Comparison of ENCODE assay signal across 8 cellular contexts in the genomic region with DNA sequence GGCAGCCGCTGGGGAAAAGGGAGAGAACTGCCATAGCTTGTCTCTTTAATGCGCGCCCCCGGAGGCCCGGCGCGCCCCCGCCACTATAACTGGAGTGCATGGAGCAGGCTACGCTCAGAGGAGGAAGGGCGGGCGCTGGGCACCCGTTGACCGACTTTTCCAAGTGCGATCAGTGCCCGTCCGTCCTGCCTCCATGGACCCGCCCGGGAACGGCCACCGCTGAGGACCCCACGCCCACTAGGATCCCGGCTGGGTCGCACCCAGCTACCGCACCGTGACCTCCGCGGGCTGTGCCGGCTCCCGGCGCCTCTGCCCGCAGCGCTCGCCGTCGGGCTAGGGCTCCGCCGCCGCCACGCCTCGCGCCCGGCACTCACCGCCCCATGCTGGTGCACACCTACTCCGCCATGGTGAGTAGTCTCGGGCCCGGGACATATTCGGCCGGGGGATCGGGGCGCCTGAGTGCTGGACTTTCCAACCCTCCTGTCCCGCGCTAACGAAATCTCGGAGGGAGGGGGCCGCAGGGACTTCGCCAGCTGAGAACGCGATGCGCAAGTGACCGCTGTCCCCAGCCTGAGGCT. TPM values are rescaled to one million over a fixed set of nuclear protein-coding genes. Genes with fewer than 3 reads are reported as not detected.
DNase-seq lines count a peak whose midpoint lies in the region; ATAC-seq, FAIRE-seq and TF ChIP-seq lines count a peak whose summit lies in the region.

A gene (plus strand): TSS at position 117 of the 578 bp plus-strand sequence. CDS start 264 bp downstream, at position 381.

- DNase-seq in D721Med (ENCODE audit: insufficient read length, low spot score) (peak; percentile 72), NCI-H526 (lab: John Stamatoyannopoulos, UW) (peak; percentile 35 to 89), endodermal cell (peak; percentile 83), lung (ENCODE audit: low spot score) (peak; percentile 62), NCI-H524 treated with DMSO at 0.1 percent for 48 hours (lab: John Stamatoyannopoulos, UW) (no peak), ovary (no peak)
- no peak for DNase-seq in stimulated activated naive CD8-positive, alpha-beta T cell treated with anti-CD3 and anti-CD28 coated beads, Interleukin-15, amount 100 ng/mL, for 72 hours

- no peak for FAIRE-seq in D721Med (lab: Jason Lieb, UNC)

- ATAC-seq in lung (ENCODE audit: insufficient read depth, low FRiP score): no peak
- no peak for ATAC-seq in stimulated activated naive CD8-positive, alpha-beta T cell treated with anti-CD3 and anti-CD28 coated beads, Interleukin-15, amount 100 ng/mL, for 72 hours

- peak within 1 kb of the TSS; percentile 15 for H3K9ac ChIP-seq in endodermal cell (ENCODE audit: extremely low read depth, low read length, poor library complexity, severe bottlenecking)

- no peak within 1 kb of the TSS for H3K27ac Mint-ChIP-seq in endodermal cell
- no peak within 1 kb of the TSS for H3K27ac Mint-ChIP-seq in stimulated activated naive CD8-positive, alpha-beta T cell treated with anti-CD3 and anti-CD28 coated beads, Interleukin-15, amount 100 ng/mL, for 72 hours

- no peak within 1 kb of the TSS for H3K27ac ChIP-seq in endodermal cell (ENCODE audit: low read depth, low read length)
- H3K27ac ChIP-seq in lung (ENCODE audit: low read depth in 1 of 2, low read length in 1 of 2): no peak within 1 kb of the TSS
- H3K27ac ChIP-seq in urinary bladder (ENCODE audit: low read depth): no peak within 1 kb of the TSS
- no peak within 1 kb of the TSS for H3K27ac ChIP-seq in ovary

- H3K36me3 Mint-ChIP-seq in endodermal cell (ENCODE audit: low read depth): no peaks in the 10 kb centered on the region

- H3K4me3 ChIP-seq in endodermal cell (ENCODE audit: low read length) (peak within 1 kb of the TSS; percentile 77), lung (peak within 1 kb of the TSS; percentile 51), urinary bladder (ENCODE audit: low read depth, low read length) (peak within 1 kb of the TSS; percentile 27), ovary (no peak within 1 kb of the TSS)

- H3K9me3 ChIP-seq in endodermal cell (ENCODE audit: control insufficient read depth, low read length): no peaks in the 10 kb centered on the region
- peaks cover 0 to 6% of the 10 kb centered on the region in 2 donors for H3K9me3 ChIP-seq in lung (ENCODE audit: control insufficient read depth in 2 of 2, insufficient read depth in 1 of 2, low read length in 1 of 2)
- H3K9me3 ChIP-seq in ovary: no peaks in the 10 kb centered on the region

- intact Hi-C loops in ovary (cut with DNase I): loop anchor here in 1 of 4 donors (5.0 kb wide), 1 partner anchor 154 kb away; no protein-coding TSS in a partner anchor

- no peak for TF ChIP-seq CTCF in D721Med (IDR thresholded peaks at IDR 0.05; ENCODE audit: insufficient read depth, missing control alignments)
- TF ChIP-seq CTCF in endodermal cell (conservative IDR thresholded peaks at IDR 0.05): no peak
- no peak for TF ChIP-seq CTCF in lung (IDR thresholded peaks at IDR 0.05; ENCODE audit: control extremely low read depth, extremely low read depth)
- TF ChIP-seq CTCF in ovary (IDR thresholded peaks at IDR 0.05): no peak

- no peak for TF ChIP-seq EP300 in ovary (IDR thresholded peaks at IDR 0.05)

- H3K4me1 Mint-ChIP-seq in endodermal cell: peaks cover 9% of the 10 kb centered on the region
- peaks cover 31% of the 10 kb centered on the region for H3K4me1 Mint-ChIP-seq in stimulated activated naive CD8-positive, alpha-beta T cell treated with anti-CD3 and anti-CD28 coated beads, Interleukin-15, amount 100 ng/mL, for 72 hours

- peaks cover 95% of the 10 kb centered on the region for H3K27me3 Mint-ChIP-seq in endodermal cell (ENCODE audit: insufficient read depth)
- H3K27me3 Mint-ChIP-seq in stimulated activated naive CD8-positive, alpha-beta T cell treated with anti-CD3 and anti-CD28 coated beads, Interleukin-15, amount 100 ng/mL, for 72 hours: peaks cover 41% of the 10 kb centered on the region

- H3K27me3 ChIP-seq in endodermal cell (ENCODE audit: control insufficient read depth, insufficient read depth, low read length, poor library complexity, severe bottlenecking): peaks cover 87% of the 10 kb centered on the region
- H3K27me3 ChIP-seq in lung (ENCODE audit: control insufficient read depth, insufficient read depth): no peaks in the 10 kb centered on the region
- no peaks in the 10 kb centered on the region for H3K27me3 ChIP-seq in ovary

- no peaks in the 10 kb centered on the region for H3K4me1 ChIP-seq in endodermal cell (ENCODE audit: control insufficient read depth, insufficient read depth, low read length)
- H3K4me1 ChIP-seq in lung (ENCODE audit: control insufficient read depth in 2 of 2, insufficient read depth in 2 of 2, low read length in 2 of 2): peaks cover 0 to 26% of the 10 kb centered on the region in 2 donors
- no peaks in the 10 kb centered on the region for H3K4me1 ChIP-seq in urinary bladder (ENCODE audit: insufficient read depth)
- peaks cover 7% of the 10 kb centered on the region for H3K4me1 ChIP-seq in ovary (ENCODE audit: insufficient read depth)

- H3K36me3 ChIP-seq in endodermal cell (ENCODE audit: control insufficient read depth, insufficient read depth, low read length) (no peaks in the 10 kb centered on the region), lung (ENCODE audit: control insufficient read depth in 2 of 2, insufficient read depth in 2 of 2, low read length in 2 of 2) (no peaks in the 10 kb centered on the region), urinary bladder (ENCODE audit: insufficient read depth) (no peaks in the 10 kb centered on the region), ovary (no peaks in the 10 kb centered on the region)

- 1 to 3% methylated on average over 33 to 60 of the region's 60 CpGs for WGBS in endodermal cell (ENCODE audit: insufficient coverage in 1 of 2, insufficient read length in 1 of 2), 2 experiments
- 5% methylated on average over 51 to 60 of the region's 60 CpGs for WGBS in lung, 2 donors
- WGBS in urinary bladder: 2% methylated on average over 60 of the region's 60 CpGs
- 3 to 12% (median 4%) methylated on average over 55 to 60 of the region's 60 CpGs for WGBS in ovary, 3 donors

- no peak for TF ChIP-seq POLR2A in ovary (IDR thresholded peaks at IDR 0.05)

- H3K4me3 Mint-ChIP-seq in endodermal cell: peak within 1 kb of the TSS; percentile 44
- H3K4me3 Mint-ChIP-seq in stimulated activated naive CD8-positive, alpha-beta T cell treated with anti-CD3 and anti-CD28 coated beads, Interleukin-15, amount 100 ng/mL, for 72 hours: peak within 1 kb of the TSS in 1 of 2 donors; percentile 46

- no peaks in the 10 kb centered on the region for H3K9me3 Mint-ChIP-seq in endodermal cell
- H3K9me3 Mint-ChIP-seq in stimulated activated naive CD8-positive, alpha-beta T cell treated with anti-CD3 and anti-CD28 coated beads, Interleukin-15, amount 100 ng/mL, for 72 hours: no peaks in the 10 kb centered on the region

RNA-seq across cellular contexts. Expression of the gene that starts here (rescaled TPM):
- total RNA-seq in endodermal cell (under 1 TPM; 0.62 to 0.66 TPM), lung (1 to 10 TPM; 1.8 to 2.5 TPM), urinary bladder (not detected), ovary (1 to 10 TPM in 4 of 7 donors, under 1 TPM in 3; 0.24 to 1.6 (median 1.3) TPM)
- 0.53 TPM for polyA plus RNA-seq in endodermal cell (2013, experiment 1 of 2)
- 0.54 TPM for polyA plus RNA-seq in endodermal cell (2013, experiment 2 of 2)
- polyA plus RNA-seq in lung (1 to 10 TPM; 1.4 to 2.0 TPM), urinary bladder (0.58 TPM), ovary (1 to 10 TPM in 1 of 2 donors, under 1 TPM in 1; 0.67 to 1.1 TPM)

Comparison
In these comparisons a context has a peak if more than half of its experiments do, and no peak if none do; other contexts are left out.
1. Peak in DNase-seq, H3K4me3 ChIP-seq and H3K9ac ChIP-seq in endodermal cell; RNA of the gene not detected or under 1 TPM.
2. DNase-seq: peak in D721Med (single experiment), NCI-H526 (2 of 2) and lung (single experiment); none in NCI-H524 treated with DMSO at 0.1 percent for 48 hours (single experiment), ovary (0 of 5) and stimulated activated naive CD8-positive, alpha-beta T cell treated with anti-CD3 and anti-CD28 coated beads, Interleukin-15, amount 100 ng/mL, for 72 hours (0 of 2).